26 cellular contexts compared by ENCODE assay signal in the genomic region with DNA sequence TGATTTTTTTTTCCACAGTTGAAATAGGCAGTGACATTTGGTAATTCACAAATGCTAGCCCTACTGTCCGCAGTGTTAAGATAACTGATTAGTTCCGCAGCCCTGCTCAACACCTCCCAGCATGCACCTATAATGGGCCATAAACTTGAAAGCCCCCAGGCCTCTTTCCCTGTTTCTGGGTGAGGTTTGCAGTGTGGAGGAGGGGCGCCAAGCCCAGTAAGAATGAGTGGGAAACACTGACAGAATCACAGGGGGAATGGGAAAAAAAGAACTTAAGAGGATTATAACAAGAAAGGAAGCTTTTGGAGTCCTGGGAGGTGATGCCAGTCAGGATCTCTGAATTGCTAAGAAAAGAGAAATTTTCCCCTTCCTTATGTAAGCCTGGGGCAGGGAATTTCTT. TPM values are rescaled to one million over a fixed set of nuclear protein-coding genes. Genes with fewer than 3 reads are reported as not detected.
"Had no signal": no experiment of that assay in that cellular context is flagged by ENCODE, and none has a peak within 500 bp of the region (broad histone marks: within the 10 kb centered on the region; RNA-seq: fewer than 3 reads in every experiment).

No MANE protein-coding gene starts in this region.

- H3K4me1 ChIP-seq: esophagus squamous epithelium, gastrocnemius medialis, psoas muscle, upper lobe of left lung had no signal

- H3K27me3 ChIP-seq: gastrocnemius medialis, ovary, upper lobe of left lung had no signal

- ATAC-seq: activated CD4-positive, alpha-beta T cell treated with anti-CD3 and anti-CD28 coated beads for 36 hours; activated T-cell treated with anti-CD3 and anti-CD28 coated beads, Interleukin-2, amount 50 U/mL, for 4 hours; effector memory CD8-positive, alpha-beta T cell; gastrocnemius medialis; mucosa of descending colon; psoas muscle; right cardiac atrium; stimulated activated naive CD8-positive, alpha-beta T cell treated with anti-CD3 and anti-CD28 coated beads, Interleukin-15, Interleukin-2, amounts not matched to agents 100 U/mL and 50 U/mL, for 24 hours had no signal

- H3K4me3 ChIP-seq: esophagus squamous epithelium, gastrocnemius medialis, mucosa of descending colon, ovary, psoas muscle, upper lobe of left lung had no signal

- H3K36me3 ChIP-seq: esophagus squamous epithelium, gastrocnemius medialis, ovary, upper lobe of left lung had no signal

- H3K27ac ChIP-seq: esophagus squamous epithelium, gastrocnemius medialis, ovary, psoas muscle, upper lobe of left lung had no signal

- DNase-seq: activated B cell treated with CpG ODN at 0.5 μM for 24 hours; activated CD4-positive, alpha-beta T cell treated with anti-CD3 and anti-CD28 coated beads for 36 hours; activated CD4-positive, alpha-beta T cell treated with anti-CD3 and anti-CD28 coated beads, Interleukin-2, amount 50 U/mL, for 4 hours; activated CD8-positive, alpha-beta memory T cell treated with anti-CD3 and anti-CD28 coated beads for 24 hours; activated CD8-positive, alpha-beta memory T cell treated with anti-CD3 and anti-CD28 coated beads, Interleukin-2, amount 50 U/mL, for 48 hours; activated naive CD4-positive, alpha-beta T cell treated with Interleukin-2 at 50 U/mL for 16 hours; activated naive CD8-positive, alpha-beta T cell treated with anti-CD3 and anti-CD28 coated beads for 36 hours; activated T-cell treated with anti-CD3 and anti-CD28 coated beads, Interleukin-2, amount 50 U/mL, for 4 hours; central memory CD4-positive, alpha-beta T cell; dermis blood vessel endothelial cell; effector memory CD8-positive, alpha-beta T cell; esophagus squamous epithelium; gastrocnemius medialis; hippocampal formation; mesenchymal stem cell; mucosa of descending colon; ovary; psoas muscle; right cardiac atrium; stimulated activated CD4-positive, alpha-beta T cell treated with anti-CD3 and anti-CD28 coated beads, Interleukin-4, amount 100 ng/mL, for 24 hours; stimulated activated naive CD8-positive, alpha-beta T cell treated with anti-CD3 and anti-CD28 coated beads, Interleukin-15, Interleukin-2, amounts not matched to agents 100 U/mL and 50 U/mL, for 24 hours; T-helper 1 cell; upper lobe of left lung had no signal

- H3K27ac Mint-ChIP-seq: activated B cell treated with CpG ODN at 0.5 μM for 24 hours; activated CD4-positive, alpha-beta T cell treated with anti-CD3 and anti-CD28 coated beads for 36 hours; activated naive CD8-positive, alpha-beta T cell treated with anti-CD3 and anti-CD28 coated beads for 36 hours; activated T-helper 2 cell treated with anti-CD3 and anti-CD28 coated beads, Interferon-gamma antibody, Interleukin-2, Interleukin-4, amounts not matched to agents 10 μg/mL and 5 μg/mL and 100 μg/mL, durations not matched to agents 14 hours and 24 hours and 36 hours; effector memory CD8-positive, alpha-beta T cell had no signal

- H3K4me3 Mint-ChIP-seq: activated B cell treated with CpG ODN at 0.5 μM for 24 hours; activated CD4-positive, alpha-beta T cell treated with anti-CD3 and anti-CD28 coated beads for 36 hours; activated naive CD8-positive, alpha-beta T cell treated with anti-CD3 and anti-CD28 coated beads for 36 hours; activated T-cell treated with anti-CD3 and anti-CD28 coated beads, Interleukin-2, amount 50 U/mL, for 4 hours; effector memory CD8-positive, alpha-beta T cell; neural crest cell had no signal

- H3K4me1 Mint-ChIP-seq: activated B cell treated with CpG ODN at 0.5 μM for 24 hours; activated CD4-positive, alpha-beta T cell treated with anti-CD3 and anti-CD28 coated beads for 36 hours; activated naive CD8-positive, alpha-beta T cell treated with anti-CD3 and anti-CD28 coated beads for 36 hours; neural crest cell had no signal

- H3K36me3 Mint-ChIP-seq: activated naive CD8-positive, alpha-beta T cell treated with anti-CD3 and anti-CD28 coated beads for 36 hours had no signal

- H3K9me3 Mint-ChIP-seq: activated B cell treated with CpG ODN at 0.5 μM for 24 hours; activated T-helper 2 cell treated with anti-CD3 and anti-CD28 coated beads, Interferon-gamma antibody, Interleukin-2, Interleukin-4, amounts not matched to agents 10 μg/mL and 5 μg/mL and 100 μg/mL, durations not matched to agents 14 hours and 24 hours and 36 hours; effector memory CD8-positive, alpha-beta T cell; neural crest cell had no signal

RNA-seq across cellular contexts. Expression of gene SP8, which starts 39.6 kb away (rescaled TPM):
- total RNA-seq: activated B cell treated with CpG ODN at 0.5 μM for 24 hours; activated CD4-positive, alpha-beta T cell treated with anti-CD3 and anti-CD28 coated beads for 36 hours; activated naive CD8-positive, alpha-beta T cell treated with anti-CD3 and anti-CD28 coated beads for 36 hours; activated T-cell treated with anti-CD3 and anti-CD28 coated beads, Interleukin-2, amount 50 U/mL, for 4 hours; activated T-helper 2 cell treated with anti-CD3 and anti-CD28 coated beads, Interferon-gamma antibody, Interleukin-2, Interleukin-4, amounts not matched to agents 10 μg/mL and 5 μg/mL and 100 μg/mL, durations not matched to agents 14 hours and 24 hours and 36 hours; dermis blood vessel endothelial cell; esophagus squamous epithelium; gastrocnemius medialis; mucosa of descending colon; psoas muscle; right cardiac atrium; subcutaneous adipose tissue; upper lobe of left lung had no signal
- polyA plus RNA-seq: ovary, psoas muscle, right cardiac atrium had no signal
